ENCODE assay signal across 27 cellular contexts in genomic region chr3:56633602-56634371, GRCh38. TPM values are rescaled to one million over a fixed set of nuclear protein-coding genes. Genes with fewer than 3 reads are reported as not detected.
DNase-seq lines count a peak whose midpoint lies in the region; ATAC-seq, FAIRE-seq and TF ChIP-seq lines count a peak whose summit lies in the region.
"Had no signal": no experiment of that assay in that cellular context is flagged by ENCODE, and none has a peak within 500 bp of the region (broad histone marks: within the 10 kb centered on the region; RNA-seq: fewer than 3 reads in every experiment).

No MANE protein-coding gene starts in this region.

- no peaks in the 10 kb centered on the region for H3K9me3 Mint-ChIP-seq in natural killer cell
- H3K9me3 Mint-ChIP-seq in natural killer cell treated with Interleukin-12 subunit alpha and Interleukin-12 subunit beta and Interleukin-15 and Interleukin-18, amount 100 ng/mL, for 72 hours, result no peaks in the 10 kb centered on the region
- H3K9me3 Mint-ChIP-seq in mesothelial cell of epicardium, result no peaks in the 10 kb centered on the region

- H3K4me1 Mint-ChIP-seq in natural killer cell (peaks cover 0 to 10% of the 10 kb centered on the region in 2 donors), mesothelial cell of epicardium (no peaks in the 10 kb centered on the region)
- H3K4me1 Mint-ChIP-seq in natural killer cell treated with Interleukin-12 subunit alpha and Interleukin-12 subunit beta and Interleukin-15 and Interleukin-18, amount 100 ng/mL, for 72 hours (ENCODE audit: low read depth in 2 of 2), result peaks cover 4 to 7% of the 10 kb centered on the region in 2 donors

- H3K36me3 ChIP-seq in vagina, result peaks cover 0 to 40% of the 10 kb centered on the region in 2 donors
- H3K36me3 ChIP-seq in kidney (ENCODE audit: control insufficient read depth in 1 of 2, insufficient read depth in 2 of 2, low read length in 2 of 2), result peaks cover 5 to 23% of the 10 kb centered on the region in 2 donors

- H3K4me3 Mint-ChIP-seq in natural killer cell (no peak overlapping the region), mesothelial cell of epicardium (no peak overlapping the region)
- H3K4me3 Mint-ChIP-seq in natural killer cell treated with Interleukin-12 subunit alpha and Interleukin-12 subunit beta and Interleukin-15 and Interleukin-18, amount 100 ng/mL, for 72 hours, result no peak overlapping the region

- H3K27me3 Mint-ChIP-seq in natural killer cell (ENCODE audit: low read depth in 2 of 2), result no peaks in the 10 kb centered on the region
- H3K27me3 Mint-ChIP-seq in natural killer cell treated with Interleukin-12 subunit alpha and Interleukin-12 subunit beta and Interleukin-15 and Interleukin-18, amount 100 ng/mL, for 72 hours, result no peaks in the 10 kb centered on the region
- no peaks in the 10 kb centered on the region for H3K27me3 Mint-ChIP-seq in mesothelial cell of epicardium (ENCODE audit: low read depth)

- H3K9me3 ChIP-seq in vagina, result no peaks in the 10 kb centered on the region
- no peaks in the 10 kb centered on the region for H3K9me3 ChIP-seq in kidney (ENCODE audit: control insufficient read depth in 1 of 2, low read length in 2 of 2)
- H3K9me3 ChIP-seq: adrenal gland, BLaER1, colonic mucosa, psoas muscle, stomach, tibial artery had no signal

- no peak for TF ChIP-seq POLR2A in vagina (IDR thresholded peaks at IDR 0.05)

- TF ChIP-seq CTCF in natural killer cell (IDR thresholded peaks at IDR 0.05) (no peak), choroid plexus epithelial cell (conservative IDR thresholded peaks at IDR 0.05; ENCODE audit: low read depth, low read length) (no peak), mesothelial cell of epicardium (IDR thresholded peaks at IDR 0.05; ENCODE audit: unreplicated experiment) (no peak), vagina (IDR thresholded peaks at IDR 0.05) (no peak), kidney (IDR thresholded peaks at IDR 0.05; ENCODE audit: borderline replicate concordance, extremely low read depth, insufficient read depth) (no peak)

- no peak for ATAC-seq in natural killer cell
- no peak for ATAC-seq in natural killer cell treated with Interleukin-12 subunit alpha and Interleukin-12 subunit beta and Interleukin-15 and Interleukin-18, amount 100 ng/mL, for 72 hours
- ATAC-seq: activated CD4-positive, CD25-positive, alpha-beta regulatory T cell treated with anti-CD3 and anti-CD28 coated beads, Interleukin-2, amount 50 U/mL, for 24 hours had no signal

- H3K27me3 ChIP-seq in vagina, result no peaks in the 10 kb centered on the region
- H3K27me3 ChIP-seq: adrenal gland, BLaER1, brain microvascular endothelial cell, colonic mucosa, stomach, tibial artery had no signal

- intact Hi-C loops in natural killer cell (cut with micrococcal nuclease), result no loop called here
- intact Hi-C loops in vagina (cut with DNase I), result no loop called here
- intact Hi-C loops in kidney (cut with DNase I), result no loop called here

- H3K27ac Mint-ChIP-seq in natural killer cell (peak overlapping the region; percentile 31 to 62), mesothelial cell of epicardium (peak overlapping the region; percentile 51)
- peak overlapping the region in 1 of 2 donors; percentile 40 for H3K27ac Mint-ChIP-seq in natural killer cell treated with Interleukin-12 subunit alpha and Interleukin-12 subunit beta and Interleukin-15 and Interleukin-18, amount 100 ng/mL, for 72 hours

- no peak for FAIRE-seq in kidney (lab: Jason Lieb, UNC)
- FAIRE-seq: GM12891, TTC549 had no signal

- DNase-seq in natural killer cell (no peak), choroid plexus epithelial cell (ENCODE audit: low read depth) (peak; percentile 26), mesothelial cell of epicardium (ENCODE audit: low spot score in 2 of 2, unreplicated experiment in 2 of 2) (no peak), vagina (ENCODE audit: extremely low spot score in 2 of 2) (no peak), kidney (no peak), KBM-7 (no peak)
- DNase-seq in natural killer cell treated with Interleukin-12 subunit alpha and Interleukin-12 subunit beta and Interleukin-15 and Interleukin-18, amount 100 ng/mL, for 72 hours (ENCODE audit: low spot score), result no peak
- DNase-seq: activated effector memory CD4-positive, alpha-beta T cell treated with anti-CD3 and anti-CD28 coated beads, Interleukin-2, amount 50 U/mL, for 16 hours; activated T-cell treated with anti-CD3 and anti-CD28 coated beads for 4 hours; adrenal gland; brain microvascular endothelial cell; Calu3; colonic mucosa; effector CD8-positive, alpha-beta T cell; mesenchymal stem cell; NCI-H1436; NCI-H2081 treated with DMSO at 0.1 percent for 48 hours; NCI-H345; NCI-H774; psoas muscle; stomach; tibial artery had no signal

- H3K36me3 Mint-ChIP-seq in natural killer cell (peaks cover 4% of the 10 kb centered on the region), mesothelial cell of epicardium (peaks cover 38% of the 10 kb centered on the region)
- H3K36me3 Mint-ChIP-seq in natural killer cell treated with Interleukin-12 subunit alpha and Interleukin-12 subunit beta and Interleukin-15 and Interleukin-18, amount 100 ng/mL, for 72 hours, result peaks cover 16% of the 10 kb centered on the region

- H3K4me1 ChIP-seq in vagina, result no peaks in the 10 kb centered on the region
- peaks cover 4 to 16% of the 10 kb centered on the region in 2 donors for H3K4me1 ChIP-seq in kidney (ENCODE audit: control insufficient read depth in 1 of 2, insufficient read depth in 1 of 2, low read depth in 1 of 2, low read length in 2 of 2)
- H3K4me1 ChIP-seq: adrenal gland, BLaER1, psoas muscle, tibial artery had no signal

- no peak overlapping the region for H3K4me3 ChIP-seq in choroid plexus epithelial cell (ENCODE audit: low read depth, low read length)
- no peak overlapping the region for H3K4me3 ChIP-seq in vagina
- no peak overlapping the region for H3K4me3 ChIP-seq in kidney (ENCODE audit: low read length in 2 of 2)
- H3K4me3 ChIP-seq: adrenal gland, BLaER1, colonic mucosa, psoas muscle, stomach, tibial artery had no signal

- no peak overlapping the region for H3K9ac ChIP-seq in kidney (ENCODE audit: low read length in 2 of 2)
- H3K9ac ChIP-seq: BLaER1, KMS-11 had no signal

- H3K27ac ChIP-seq in vagina, result no peak overlapping the region
- H3K27ac ChIP-seq in kidney (ENCODE audit: low read depth in 2 of 2, low read length in 2 of 2), result no peak overlapping the region
- H3K27ac ChIP-seq: adrenal gland, BLaER1, brain microvascular endothelial cell, colonic mucosa, KMS-11, psoas muscle, stomach, tibial artery had no signal

- in situ Hi-C loops in KBM-7 (cut with MboI; ENCODE audit: low pct_unique_long_range_greater_than_20kb, low sequenced_read_pairs), result no loop called here

RNA-seq across cellular contexts. Expression of gene TASOR, which starts 49.3 kb away (rescaled TPM):
- 10 to 100 TPM; 73.5 to 96.4 (median 81.8) TPM for total RNA-seq in natural killer cell
- 10 to 100 TPM; 50.4 to 56.4 TPM for total RNA-seq in natural killer cell treated with Interleukin-12 subunit alpha and Interleukin-12 subunit beta and Interleukin-15 and Interleukin-18, amount 100 ng/mL, for 72 hours
- total RNA-seq in mesothelial cell of epicardium, result 81.4 to 83.9 TPM (median 83.2 TPM) in 3 replicates
- 50.3 TPM for total RNA-seq in vagina
- total RNA-seq in kidney, result 60.9 TPM
- 22.0 TPM for polyA plus RNA-seq in kidney (ENCODE audit: insufficient read depth, low read depth, low replicate concordance)
